ENCODE assay signal across 7 cellular contexts in the genomic region with DNA sequence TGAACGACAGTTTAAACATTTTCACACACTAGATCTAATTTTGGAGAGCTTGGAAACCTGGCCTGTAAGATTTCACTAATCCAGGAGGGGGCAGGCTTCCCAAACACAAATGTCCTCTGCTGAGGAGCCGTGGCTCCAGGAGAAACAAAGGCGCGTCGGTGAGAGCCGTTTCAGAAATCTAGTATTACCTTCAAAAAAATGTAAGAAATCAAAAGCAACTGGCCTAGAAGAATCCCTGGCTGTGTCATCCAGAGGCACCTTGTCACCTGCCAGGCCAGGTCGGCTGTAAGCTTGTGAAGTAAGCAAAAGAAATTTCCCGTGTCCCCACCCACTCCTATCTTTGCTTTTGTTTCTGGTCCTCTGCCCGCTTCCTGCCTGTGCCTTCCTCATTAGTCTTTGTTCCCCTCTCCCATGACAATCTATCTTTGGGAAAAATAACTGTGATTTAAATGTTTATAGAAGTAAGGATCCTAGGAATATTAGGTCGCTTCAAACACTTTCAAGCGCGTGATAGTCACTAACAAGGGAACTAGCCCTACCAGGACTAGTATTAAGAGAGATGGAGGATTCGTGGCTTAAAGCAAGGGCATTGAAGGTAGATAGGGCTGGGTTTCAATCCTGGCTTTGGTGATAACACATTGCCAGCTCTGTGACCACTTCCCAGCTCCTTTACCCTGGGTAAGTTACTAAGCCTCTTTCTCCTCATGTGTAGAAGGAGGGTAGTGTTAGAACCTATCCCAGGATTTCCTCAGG.
DNase-seq lines count a peak whose midpoint lies in the region; ATAC-seq, FAIRE-seq and TF ChIP-seq lines count a peak whose summit lies in the region.

No MANE protein-coding gene starts in this region.

- intact Hi-C loops in kidney (cut with DNase I), result loop anchor here (10.0 kb wide), 1 partner anchor 568 kb away; no protein-coding TSS in a partner anchor

- peak; percentile 75 for ATAC-seq in HG02852 (IDR thresholded peaks at IDR 0.05; ENCODE audit: unreplicated experiment)

- H3K4me3 ChIP-seq in WI38 (ENCODE audit: low read depth, low read length) (peak overlapping the region; percentile 59), kidney (ENCODE audit: low read length in 2 of 2) (peak overlapping the region; percentile 74 to 83)

- peak; percentile 91 for FAIRE-seq in kidney (lab: Jason Lieb, UNC)

- no peaks in the 10 kb centered on the region for H3K9me3 ChIP-seq in kidney (ENCODE audit: control insufficient read depth in 1 of 2, low read length in 2 of 2)

- H3K9ac ChIP-seq in kidney (ENCODE audit: low read length in 2 of 2), result peak overlapping the region; percentile 66 to 75

- no peak overlapping the region for H3K27ac ChIP-seq in kidney (ENCODE audit: low read depth in 2 of 2, low read length in 2 of 2)

- TF ChIP-seq CTCF in GM13976 (IDR thresholded peaks at IDR 0.05; ENCODE audit: borderline replicate concordance, control extremely low read depth, extremely low read depth, insufficient read depth, missing control alignments), result peak; percentile 53
- TF ChIP-seq CTCF in WI38 (IDR thresholded peaks at IDR 0.05; ENCODE audit: low read depth, low read length), result peak; percentile 64
- peak; percentile 92 for TF ChIP-seq CTCF in kidney (IDR thresholded peaks at IDR 0.05; ENCODE audit: borderline replicate concordance, extremely low read depth, insufficient read depth)

- no peaks in the 10 kb centered on the region for H3K4me1 ChIP-seq in kidney (ENCODE audit: control insufficient read depth in 1 of 2, insufficient read depth in 1 of 2, low read depth in 1 of 2, low read length in 2 of 2)

- in situ Hi-C loops in GM13976 (cut with MboI; ENCODE audit: low sequenced_read_pairs, unreplicated experiment), result loop anchor here (5.0 to 10.0 kb wide), 2 partner anchors 358 to 570 kb away; no protein-coding TSS in a partner anchor

- DNase-seq in GM13976 (ENCODE audit: low spot score), result peak; percentile 64
- peak; percentile 73 to 79 for DNase-seq in NCI-H2081 (lab: John Stamatoyannopoulos, UW)
- DNase-seq in central memory CD4-positive, alpha-beta T cell, result peak; percentile 54
- peak; percentile 73 for DNase-seq in kidney
- peak; percentile 76 for DNase-seq in stimulated activated CD4-positive, alpha-beta T cell treated with anti-CD3 and anti-CD28 coated beads, Interleukin-15, amount 100 ng/mL, for 24 hours

- no peaks in the 10 kb centered on the region for H3K36me3 ChIP-seq in kidney (ENCODE audit: control insufficient read depth in 1 of 2, insufficient read depth in 2 of 2, low read length in 2 of 2)
